24 cellular contexts compared by ENCODE assay signal in the genomic region with DNA sequence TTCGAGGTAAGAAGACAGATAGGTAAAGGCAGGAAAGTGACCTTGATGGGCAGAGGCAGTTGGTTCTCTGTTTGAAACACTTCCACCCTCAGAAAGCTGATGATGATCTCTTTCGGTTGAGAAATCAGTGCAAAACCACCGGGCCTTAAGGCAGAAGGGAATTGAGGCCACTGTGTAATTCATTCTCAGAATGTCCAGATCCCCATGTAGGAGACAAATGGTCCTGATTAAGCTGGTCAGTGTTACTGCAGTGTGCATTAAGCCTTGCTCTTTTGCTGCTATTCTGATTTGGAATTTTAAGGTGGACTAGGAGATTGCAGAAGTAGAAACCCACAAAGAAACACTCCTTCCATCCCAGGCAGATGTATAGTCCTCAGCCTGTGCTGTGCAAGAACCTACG.
A peak's percentile ranks its signal among the peaks of the same experiment; 100 is the strongest.
DNase-seq lines count a peak whose midpoint lies in the region; ATAC-seq, FAIRE-seq and TF ChIP-seq lines count a peak whose summit lies in the region.
"Had no signal": no experiment of that assay in that cellular context is flagged by ENCODE, and none has a peak within 500 bp of the region (broad histone marks: within the 10 kb centered on the region; RNA-seq: fewer than 3 reads in every experiment).

No MANE protein-coding gene starts in this region.

- no peaks in the 10 kb centered on the region for H3K9me3 ChIP-seq in T-helper 17 cell (ENCODE audit: control insufficient read depth, low read length, poor library complexity, severe bottlenecking)
- H3K9me3 ChIP-seq: SJSA1, suprapubic skin, vagina had no signal

- peak; percentile 86 for FAIRE-seq in GM18507 (lab: Jason Lieb, UNC)
- FAIRE-seq: HepG2, islet of Langerhans had no signal

- H3K27me3 Mint-ChIP-seq in T-helper 17 cell (no peaks in the 10 kb centered on the region), natural killer cell (ENCODE audit: low read depth in 2 of 2) (no peaks in the 10 kb centered on the region)
- H3K27me3 Mint-ChIP-seq: naive B cell had no signal

- peak overlapping the region; percentile 9 for H3K4me3 Mint-ChIP-seq in T-helper 17 cell
- H3K4me3 Mint-ChIP-seq in natural killer cell: no peak overlapping the region
- H3K4me3 Mint-ChIP-seq: naive B cell had no signal

- H3K27ac Mint-ChIP-seq in T-helper 17 cell: no peak overlapping the region
- H3K27ac Mint-ChIP-seq in natural killer cell: peak overlapping the region; percentile 40 to 47

- H3K36me3 Mint-ChIP-seq in T-helper 17 cell (ENCODE audit: low read depth) (peaks cover 4% of the 10 kb centered on the region), natural killer cell (no peaks in the 10 kb centered on the region)
- H3K36me3 Mint-ChIP-seq: naive B cell had no signal

- H3K4me1 Mint-ChIP-seq in T-helper 17 cell (peaks cover 25% of the 10 kb centered on the region), natural killer cell (peaks cover 57 to 66% of the 10 kb centered on the region in 2 donors)

- no peak for TF ChIP-seq CTCF in GM06990 (IDR thresholded peaks at IDR 0.05; ENCODE audit: insufficient read depth, low read length, poor library complexity, severe bottlenecking)
- no peak for TF ChIP-seq CTCF in natural killer cell (IDR thresholded peaks at IDR 0.05)

- H3K27me3 ChIP-seq in GM06990 (replicated peaks; ENCODE audit: control insufficient read depth, insufficient read depth, low read length): no peaks in the 10 kb centered on the region
- H3K27me3 ChIP-seq: SJSA1, suprapubic skin, vagina had no signal

- DNase-seq in GM06990 (ENCODE audit: extremely low read depth, insufficient read length) (no peak), GM18507 (ENCODE audit: extremely low spot score, insufficient read length, low read depth) (no peak), T-helper 17 cell (no peak), natural killer cell (no peak), DMS114 treated with DMSO at 0.1 percent for 48 hours (lab: John Stamatoyannopoulos, UW; ENCODE audit: unreplicated experiment) (no peak), iPS-NIHi7 (ENCODE audit: extremely low spot score) (no peak), NCI-H524 (lab: John Stamatoyannopoulos, UW) (no peak)
- DNase-seq: activated CD4-positive, CD25-positive, alpha-beta regulatory T cell; AML-193; head of caudate nucleus; mammary epithelial cell; MM.1S; naive B cell; NCI-H187; NCI-H446 treated with DMSO at 0.1 percent for 48 hours; posterior cingulate gyrus; stimulated activated CD4-positive, alpha-beta T cell treated with anti-CD3 and anti-CD28 coated beads, Interleukin-4, amount 100 ng/mL, for 24 hours had no signal

- H3K9me3 Mint-ChIP-seq in natural killer cell: no peaks in the 10 kb centered on the region
- H3K9me3 Mint-ChIP-seq: naive B cell had no signal

- ATAC-seq in T-helper 17 cell (no peak), natural killer cell (no peak)
- ATAC-seq: esophagus mucosa, HepG2 had no signal

- H3K4me3 ChIP-seq in GM06990 (replicated peaks; ENCODE audit: low read depth, low read length): peak overlapping the region; percentile 61
- H3K4me3 ChIP-seq: SJSA1, smooth muscle cell, suprapubic skin, vagina had no signal

- no peaks in the 10 kb centered on the region for H3K36me3 ChIP-seq in GM06990 (ENCODE audit: control insufficient read depth, insufficient read depth, low read length)
- H3K36me3 ChIP-seq: SJSA1, suprapubic skin, vagina had no signal

- intact Hi-C loops in natural killer cell (cut with micrococcal nuclease): no loop called here
